Comparison of ENCODE assay signal across 20 cellular contexts in genomic region chr1:240706150-240706904, GRCh38.
DNase-seq lines count a peak whose midpoint lies in the region; ATAC-seq and TF ChIP-seq lines count a peak whose summit lies in the region.
"Had no signal": no experiment of that assay in that cellular context is flagged by ENCODE, and none has a peak within 500 bp of the region (broad histone marks: within the 10 kb centered on the region; RNA-seq: fewer than 3 reads in every experiment).

No MANE protein-coding gene starts in this region.

- no peak overlapping the region for H3K27ac ChIP-seq in smooth muscle cell (ENCODE audit: low read depth)
- H3K27ac ChIP-seq: body of pancreas, heart left ventricle, thyroid gland had no signal

- H3K9me3 Mint-ChIP-seq in activated T-cell treated with anti-CD3 and anti-CD28 coated beads, Interleukin-2, amount 50 U/mL, for 72 hours = peaks cover 0 to 8% of the 10 kb centered on the region in 2 donors

- no peaks in the 10 kb centered on the region for H3K27me3 ChIP-seq in smooth muscle cell (ENCODE audit: low read depth)
- H3K27me3 ChIP-seq: body of pancreas, heart left ventricle, thyroid gland had no signal

- H3K36me3 Mint-ChIP-seq in activated T-cell treated with anti-CD3 and anti-CD28 coated beads, Interleukin-2, amount 50 U/mL, for 72 hours (ENCODE audit: insufficient read depth in 2 of 2) = no peaks in the 10 kb centered on the region
- H3K36me3 Mint-ChIP-seq: CD4-positive, alpha-beta memory T cell; naive thymus-derived CD4-positive, alpha-beta T cell had no signal

- no peak overlapping the region for H3K27ac Mint-ChIP-seq in activated T-cell treated with anti-CD3 and anti-CD28 coated beads, Interleukin-2, amount 50 U/mL, for 72 hours
- H3K27ac Mint-ChIP-seq: CD4-positive, alpha-beta memory T cell; naive thymus-derived CD4-positive, alpha-beta T cell; T-helper 2 cell treated with Interferon-gamma antibody and Interleukin-4, amounts not matched to agents 5 μg/mL and 100 μg/mL, for 36 hours had no signal

- peak; percentile 6 for DNase-seq in EL
- DNase-seq in NCI-H524 treated with DMSO at 0.1 percent for 48 hours (lab: John Stamatoyannopoulos, UW) = peak; percentile 70
- peak; percentile 95 for DNase-seq in fibroblast of peridontal ligament (ENCODE audit: extremely low read depth)
- DNase-seq in smooth muscle cell (lab: John Stamatoyannopoulos, UW; ENCODE audit: unreplicated experiment) = no peak
- no peak for DNase-seq in hepatic stellate cell (ENCODE audit: low spot score)
- no peak for DNase-seq in activated T-cell treated with anti-CD3 and anti-CD28 coated beads, Interleukin-2, amount 50 U/mL, for 72 hours
- DNase-seq: activated naive CD4-positive, alpha-beta T cell; body of pancreas; CD4-positive, alpha-beta memory T cell; cortex of kidney; heart left ventricle; naive thymus-derived CD4-positive, alpha-beta T cell; NCI-H187; NCI-H446 treated with DMSO at 0.1 percent for 48 hours; OCI-M1; thyroid gland had no signal

- H3K36me3 ChIP-seq in smooth muscle cell (ENCODE audit: low read depth) = no peaks in the 10 kb centered on the region
- H3K36me3 ChIP-seq: heart left ventricle, thyroid gland had no signal

- H3K9ac ChIP-seq in smooth muscle cell (ENCODE audit: low read depth) = no peak overlapping the region

- no peaks in the 10 kb centered on the region for H3K79me2 ChIP-seq in smooth muscle cell (ENCODE audit: low read depth)

- H3K4me1 ChIP-seq in smooth muscle cell (ENCODE audit: low read depth) = no peaks in the 10 kb centered on the region
- H3K4me1 ChIP-seq: body of pancreas, heart left ventricle, thyroid gland had no signal

- ATAC-seq in GM21737 (IDR thresholded peaks at IDR 0.05; ENCODE audit: unreplicated experiment) = no peak
- no peak for ATAC-seq in activated T-cell treated with anti-CD3 and anti-CD28 coated beads, Interleukin-2, amount 50 U/mL, for 72 hours (replicated peaks in 1 of 2)
- ATAC-seq: activated CD4-positive, CD25-positive, alpha-beta regulatory T cell treated with anti-CD3 and anti-CD28 coated beads, Interleukin-2, amount 50 U/mL, for 24 hours; body of pancreas; heart left ventricle; naive thymus-derived CD4-positive, alpha-beta T cell had no signal

- 72% methylated on average over 7 of the region's 7 CpGs for WGBS in smooth muscle cell (ENCODE audit: low lambda C conversion rate)

- H3K4me2 ChIP-seq in smooth muscle cell = peak overlapping the region; percentile 14

- H3K4me1 Mint-ChIP-seq in activated T-cell treated with anti-CD3 and anti-CD28 coated beads, Interleukin-2, amount 50 U/mL, for 72 hours (ENCODE audit: low read depth) = no peaks in the 10 kb centered on the region
- H3K4me1 Mint-ChIP-seq: naive thymus-derived CD4-positive, alpha-beta T cell had no signal

- H3K27me3 Mint-ChIP-seq in activated T-cell treated with anti-CD3 and anti-CD28 coated beads, Interleukin-2, amount 50 U/mL, for 72 hours (ENCODE audit: low read depth) = no peaks in the 10 kb centered on the region

- H2AFZ ChIP-seq in smooth muscle cell (ENCODE audit: low read depth) = no peak overlapping the region

- H3F3A ChIP-seq in smooth muscle cell (ENCODE audit: low read depth) = no peaks in the 10 kb centered on the region

- no peaks in the 10 kb centered on the region for H3K9me3 ChIP-seq in smooth muscle cell (replicated peaks; ENCODE audit: low read depth)
- H3K9me3 ChIP-seq: body of pancreas, heart left ventricle, thyroid gland had no signal

- H3K4me3 ChIP-seq in smooth muscle cell = no peak overlapping the region
- H3K4me3 ChIP-seq: body of pancreas, heart left ventricle, lung, thyroid gland had no signal

- no peaks in the 10 kb centered on the region for H4K20me1 ChIP-seq in smooth muscle cell (ENCODE audit: low read depth)

- no peak overlapping the region for H3K4me3 Mint-ChIP-seq in activated T-cell treated with anti-CD3 and anti-CD28 coated beads, Interleukin-2, amount 50 U/mL, for 72 hours
- H3K4me3 Mint-ChIP-seq: CD4-positive, alpha-beta memory T cell; naive thymus-derived CD4-positive, alpha-beta T cell; T-helper 2 cell treated with Interferon-gamma antibody and Interleukin-4, amounts not matched to agents 5 μg/mL and 100 μg/mL, for 36 hours had no signal

- no peak for TF ChIP-seq CTCF in smooth muscle cell (IDR thresholded peaks at IDR 0.05; ENCODE audit: borderline replicate concordance, insufficient read depth, poor library complexity, severe bottlenecking)

Comparison
In these comparisons a context has a peak if more than half of its experiments do, and no peak if none do; other contexts are left out.
1. DNase-seq: peak in EL (single experiment), NCI-H524 treated with DMSO at 0.1 percent for 48 hours (single experiment) and fibroblast of peridontal ligament (single experiment); none in smooth muscle cell (single experiment), hepatic stellate cell (single experiment) and activated T-cell treated with anti-CD3 and anti-CD28 coated beads, Interleukin-2, amount 50 U/mL, for 72 hours (0 of 2).